Comparison of ENCODE assay signal across 39 cellular contexts in the genomic region with DNA sequence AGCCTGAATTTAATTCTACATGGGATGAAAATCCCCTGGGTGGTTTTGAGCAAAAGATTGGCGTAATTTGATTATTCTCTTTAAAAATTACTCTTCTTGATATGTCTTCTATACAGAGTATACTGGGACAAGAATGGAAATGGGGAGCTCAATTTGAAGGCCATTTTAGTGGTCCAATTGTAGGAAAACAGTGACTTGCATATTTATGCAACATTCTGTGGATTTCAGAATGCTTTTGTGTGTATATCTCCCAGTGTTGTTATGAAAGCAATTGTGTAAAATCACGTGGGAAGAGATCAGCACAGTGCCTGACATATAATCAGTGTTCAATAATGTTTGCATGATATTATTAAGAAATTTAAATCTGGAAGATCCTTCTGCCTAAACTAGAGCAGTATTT.
"Had no signal": no experiment of that assay in that cellular context is flagged by ENCODE, and none has a peak within 500 bp of the region (broad histone marks: within the 10 kb centered on the region; RNA-seq: fewer than 3 reads in every experiment).

No MANE protein-coding gene starts in this region.

- H3K4me1 Mint-ChIP-seq: activated naive CD4-positive, alpha-beta T cell treated with anti-CD3 and anti-CD28 coated beads, Interleukin-2, amount 10 ng/mL, durations not matched to agents 7 days and 5 days; activated naive CD4-positive, alpha-beta T cell treated with anti-CD3 and anti-CD28 coated beads, Interleukin-2, amount 50 U/mL, for 24 hours; activated naive CD8-positive, alpha-beta T cell treated with anti-CD3 and anti-CD28 coated beads for 36 hours; activated naive CD8-positive, alpha-beta T cell treated with anti-CD3 and anti-CD28 coated beads, Interleukin-2, amount 10 ng/mL, durations not matched to agents 7 days and 5 days; activated naive CD8-positive, alpha-beta T cell treated with anti-CD3 and anti-CD28 coated beads, Interleukin-2, amount 50 U/mL, for 24 hours; activated T-helper 17 cell treated with anti-CD3 and anti-CD28 coated beads, Interleukin-2, amount 50 U/mL, for 72 hours; central memory CD8-positive, alpha-beta T cell had no signal

- H3K27me3 Mint-ChIP-seq: activated naive CD4-positive, alpha-beta T cell treated with anti-CD3 and anti-CD28 coated beads, Interleukin-2, amount 10 ng/mL, durations not matched to agents 7 days and 5 days; activated naive CD4-positive, alpha-beta T cell treated with anti-CD3 and anti-CD28 coated beads, Interleukin-2, amount 50 U/mL, for 24 hours; activated naive CD8-positive, alpha-beta T cell; activated naive CD8-positive, alpha-beta T cell treated with anti-CD3 and anti-CD28 coated beads for 36 hours; activated naive CD8-positive, alpha-beta T cell treated with anti-CD3 and anti-CD28 coated beads, Interleukin-2, amount 10 ng/mL, durations not matched to agents 7 days and 5 days; activated naive CD8-positive, alpha-beta T cell treated with anti-CD3 and anti-CD28 coated beads, Interleukin-2, amount 50 U/mL, for 24 hours; activated T-cell treated with anti-CD3 and anti-CD28 coated beads, Interleukin-2, amount 50 U/mL, for 24 hours; activated T-helper 17 cell treated with anti-CD3 and anti-CD28 coated beads, Interleukin-2, amount 50 U/mL, for 72 hours; brain; central memory CD8-positive, alpha-beta T cell had no signal

- DNase-seq: activated effector memory CD4-positive, alpha-beta T cell treated with anti-CD3 and anti-CD28 coated beads, Interleukin-2, amount 50 U/mL, for 16 hours; activated effector memory CD4-positive, alpha-beta T cell treated with Interleukin-2 at 50 U/mL for 16 hours; activated gamma-delta T cell; activated gamma-delta T cell treated with Interleukin-2 at 50 U/mL for 16 hours; activated naive CD4-positive, alpha-beta T cell; activated naive CD4-positive, alpha-beta T cell treated with anti-CD3 and anti-CD28 coated beads for 36 hours; activated naive CD4-positive, alpha-beta T cell treated with anti-CD3 and anti-CD28 coated beads, Interleukin-2, amount 10 ng/mL, durations not matched to agents 7 days and 5 days; activated naive CD4-positive, alpha-beta T cell treated with anti-CD3 and anti-CD28 coated beads, Interleukin-2, amount 50 U/mL, for 16 hours; activated naive CD4-positive, alpha-beta T cell treated with Interleukin-2 at 50 U/mL for 16 hours; activated naive CD8-positive, alpha-beta T cell treated with anti-CD3 and anti-CD28 coated beads for 36 hours; activated naive CD8-positive, alpha-beta T cell treated with anti-CD3 and anti-CD28 coated beads, Interleukin-2, amount 10 ng/mL, durations not matched to agents 7 days and 5 days; activated naive CD8-positive, alpha-beta T cell treated with anti-CD3 and anti-CD28 coated beads, Interleukin-2, amount 50 U/mL, for 24 hours; activated T-cell treated with anti-CD3 and anti-CD28 coated beads, Interleukin-2, amount 50 U/mL, for 24 hours; activated T-cell treated with anti-CD3 and anti-CD28 coated beads, Interleukin-2, amount 50 U/mL, for 4 hours; activated T-cell treated with anti-CD3 and anti-CD28 coated beads, Interleukin-2, amount 50 U/mL, for 48 hours; activated T-cell treated with anti-CD3 and anti-CD28 coated beads, Interleukin-2, amount 50 U/mL, for 72 hours; adrenal gland; amniotic stem cell; amygdala; anterior cingulate cortex; aorta; body of pancreas; brain microvascular endothelial cell; caudate nucleus; central memory CD4-positive, alpha-beta T cell; cerebellar nuclear complex had no signal

- FAIRE-seq: astrocyte, bronchial epithelial cell had no signal

- H3K4me3 Mint-ChIP-seq: activated naive CD4-positive, alpha-beta T cell treated with anti-CD3 and anti-CD28 coated beads for 36 hours; activated naive CD4-positive, alpha-beta T cell treated with anti-CD3 and anti-CD28 coated beads, Interleukin-2, amount 10 ng/mL, durations not matched to agents 7 days and 5 days; activated naive CD4-positive, alpha-beta T cell treated with anti-CD3 and anti-CD28 coated beads, Interleukin-2, amount 50 U/mL, for 24 hours; activated naive CD8-positive, alpha-beta T cell; activated naive CD8-positive, alpha-beta T cell treated with anti-CD3 and anti-CD28 coated beads for 36 hours; activated naive CD8-positive, alpha-beta T cell treated with anti-CD3 and anti-CD28 coated beads, Interleukin-2, amount 10 ng/mL, durations not matched to agents 7 days and 5 days; activated naive CD8-positive, alpha-beta T cell treated with anti-CD3 and anti-CD28 coated beads, Interleukin-2, amount 50 U/mL, for 24 hours; activated T-cell treated with anti-CD3 and anti-CD28 coated beads, Interleukin-2, amount 50 U/mL, for 24 hours; activated T-cell treated with anti-CD3 and anti-CD28 coated beads, Interleukin-2, amount 50 U/mL, for 4 hours; activated T-cell treated with anti-CD3 and anti-CD28 coated beads, Interleukin-2, amount 50 U/mL, for 72 hours; activated T-helper 1 cell treated with anti-CD3 and anti-CD28 coated beads, Interleukin-12 subunit alpha, Interleukin-12 subunit beta, Interleukin-2, Interleukin-4 antibody, amounts not matched to agents 30 ng/mL and 10 ng/mL and 1 ng/mL, durations not matched to agents 14 hours and 24 hours and 36 hours; activated T-helper 17 cell treated with anti-CD3 and anti-CD28 coated beads, Interleukin-2, amount 50 U/mL, for 72 hours; brain; central memory CD8-positive, alpha-beta T cell had no signal

- H3K27ac Mint-ChIP-seq: activated naive CD4-positive, alpha-beta T cell treated with anti-CD3 and anti-CD28 coated beads for 36 hours; activated naive CD4-positive, alpha-beta T cell treated with anti-CD3 and anti-CD28 coated beads, Interleukin-2, amount 10 ng/mL, durations not matched to agents 7 days and 5 days; activated naive CD4-positive, alpha-beta T cell treated with anti-CD3 and anti-CD28 coated beads, Interleukin-2, amount 50 U/mL, for 24 hours; activated naive CD4-positive, alpha-beta T cell treated with anti-CD3 and anti-CD28 coated beads, Interleukin-2, amount 50 U/mL, for 72 hours; activated naive CD8-positive, alpha-beta T cell; activated naive CD8-positive, alpha-beta T cell treated with anti-CD3 and anti-CD28 coated beads for 36 hours; activated naive CD8-positive, alpha-beta T cell treated with anti-CD3 and anti-CD28 coated beads, Interleukin-2, amount 10 ng/mL, durations not matched to agents 7 days and 5 days; activated naive CD8-positive, alpha-beta T cell treated with anti-CD3 and anti-CD28 coated beads, Interleukin-2, amount 50 U/mL, for 24 hours; activated T-cell treated with anti-CD3 and anti-CD28 coated beads, Interleukin-2, amount 50 U/mL, for 24 hours; activated T-cell treated with anti-CD3 and anti-CD28 coated beads, Interleukin-2, amount 50 U/mL, for 72 hours; activated T-helper 1 cell treated with anti-CD3 and anti-CD28 coated beads, Interleukin-12 subunit alpha, Interleukin-12 subunit beta, Interleukin-2, Interleukin-4 antibody, amounts not matched to agents 30 ng/mL and 10 ng/mL and 1 ng/mL, durations not matched to agents 14 hours and 24 hours and 36 hours; activated T-helper 17 cell treated with anti-CD3 and anti-CD28 coated beads, Interleukin-2, amount 50 U/mL, for 72 hours; activated T-helper 2 cell treated with anti-CD3 and anti-CD28 coated beads, Interferon-gamma antibody, Interleukin-2, Interleukin-4, amounts not matched to agents 10 μg/mL and 5 μg/mL and 100 μg/mL, durations not matched to agents 14 hours and 24 hours and 36 hours; brain had no signal

- ATAC-seq: activated naive CD4-positive, alpha-beta T cell treated with anti-CD3 and anti-CD28 coated beads, Interleukin-2, amount 50 U/mL, for 72 hours; activated naive CD8-positive, alpha-beta T cell treated with anti-CD3 and anti-CD28 coated beads, Interleukin-2, amount 50 U/mL, for 24 hours; activated T-cell treated with anti-CD3 and anti-CD28 coated beads, Interleukin-2, amount 50 U/mL, for 4 hours; activated T-cell treated with anti-CD3 and anti-CD28 coated beads, Interleukin-2, amount 50 U/mL, for 72 hours; activated T-helper 17 cell treated with anti-CD3 and anti-CD28 coated beads, Interleukin-2, amount 50 U/mL, for 72 hours; body of pancreas had no signal

- H3K27me3 ChIP-seq: adrenal gland, ascending aorta, body of pancreas, brain microvascular endothelial cell, breast epithelium, cardiac muscle cell had no signal

- H3K36me3 Mint-ChIP-seq: activated naive CD4-positive, alpha-beta T cell treated with anti-CD3 and anti-CD28 coated beads, Interleukin-2, amount 10 ng/mL, durations not matched to agents 7 days and 5 days; activated naive CD4-positive, alpha-beta T cell treated with anti-CD3 and anti-CD28 coated beads, Interleukin-2, amount 50 U/mL, for 24 hours; activated naive CD4-positive, alpha-beta T cell treated with anti-CD3 and anti-CD28 coated beads, Interleukin-2, amount 50 U/mL, for 72 hours; activated naive CD8-positive, alpha-beta T cell; activated naive CD8-positive, alpha-beta T cell treated with anti-CD3 and anti-CD28 coated beads for 36 hours; activated naive CD8-positive, alpha-beta T cell treated with anti-CD3 and anti-CD28 coated beads, Interleukin-2, amount 10 ng/mL, durations not matched to agents 7 days and 5 days; brain had no signal

- H3K4me3 ChIP-seq: adrenal gland, ascending aorta, body of pancreas, breast epithelium, cardiac muscle cell had no signal

- H3K27ac ChIP-seq: adrenal gland, ascending aorta, body of pancreas, brain microvascular endothelial cell, breast epithelium, cardiac muscle cell had no signal

- H3K9me3 Mint-ChIP-seq: brain had no signal

- H3K4me1 ChIP-seq: adrenal gland, ascending aorta, body of pancreas, breast epithelium had no signal

- H3K36me3 ChIP-seq: adrenal gland, ascending aorta, brain microvascular endothelial cell, breast epithelium, cardiac muscle cell had no signal

- H3K9me3 ChIP-seq: adrenal gland, ascending aorta, body of pancreas, breast epithelium had no signal
